ENCODE assay signal across 9 cellular contexts in genomic region chr3:55721716-55722484, GRCh38.
DNase-seq lines count a peak whose midpoint lies in the region; ATAC-seq and TF ChIP-seq lines count a peak whose summit lies in the region.
"Had no signal": no experiment of that assay in that cellular context is flagged by ENCODE, and none has a peak within 500 bp of the region (broad histone marks: within the 10 kb centered on the region; RNA-seq: fewer than 3 reads in every experiment).

No MANE protein-coding gene starts in this region.

- no peak overlapping the region for H3K27ac Mint-ChIP-seq in H9

- H3K4me1 ChIP-seq in H9 (ENCODE audit: insufficient read depth, low read length) (peaks cover 2% of the 10 kb centered on the region; the same call in 1 of the 2 replicates), neuronal stem cell (ENCODE audit: control insufficient read depth in 2 of 2, insufficient read depth in 1 of 2, low read depth in 1 of 2, low read length in 2 of 2) (peaks cover 0 to 21% of the 10 kb centered on the region in 2 donors)

- H3K79me1 ChIP-seq in H9 (ENCODE audit: insufficient read depth, low read depth, low read length, poor library complexity, severe bottlenecking) (no peaks in the 10 kb centered on the region), neuronal stem cell (ENCODE audit: low read depth, low read length) (no peaks in the 10 kb centered on the region)

- H2AK5ac ChIP-seq in H9 (ENCODE audit: insufficient read length, low read length) (no peak overlapping the region), neuronal stem cell (ENCODE audit: low read depth, low read length) (no peak overlapping the region)

- H2BK120ac ChIP-seq in H9 (ENCODE audit: low read depth, low read length, poor library complexity, severe bottlenecking) (no peak overlapping the region), neuronal stem cell (ENCODE audit: low read depth, low read length) (no peak overlapping the region)

- no peaks in the 10 kb centered on the region for H3K36me3 Mint-ChIP-seq in H9 (ENCODE audit: insufficient read depth in 1 of 3, low read depth in 3 of 3)

- H3K79me2 ChIP-seq in H9 (ENCODE audit: insufficient read depth, low read length), result no peaks in the 10 kb centered on the region

- no peak overlapping the region for H3T11ph ChIP-seq in H9 (ENCODE audit: low read length)

- H3K23me2 ChIP-seq in H9 (ENCODE audit: insufficient read length, low read depth, low read length, poor library complexity, severe bottlenecking), result no peaks in the 10 kb centered on the region

- H3K9me3 ChIP-seq in H9 (ENCODE audit: control insufficient read depth, low read depth, low read length), result no peaks in the 10 kb centered on the region
- no peaks in the 10 kb centered on the region for H3K9me3 ChIP-seq in neuronal stem cell (replicated peaks in 1 of 2; ENCODE audit: control insufficient read depth in 2 of 2, insufficient read depth in 1 of 2, low read depth in 1 of 2, low read length in 2 of 2)

- H2BK5ac ChIP-seq in H9 (ENCODE audit: insufficient read length, low read length), result no peak overlapping the region
- no peak overlapping the region for H2BK5ac ChIP-seq in neuronal stem cell (ENCODE audit: low read length)

- intact Hi-C loops in left colon (cut with DNase I, micrococcal nuclease), result loop anchor here in 1 of 2 donors (10.0 kb wide), 1 partner anchor 237 kb away; the partner anchor contains the start of gene WNT5A

- H3K9me3 Mint-ChIP-seq in H9, result no peaks in the 10 kb centered on the region

- H3K4me3 Mint-ChIP-seq in H9, result no peak overlapping the region

- H4K20me1 ChIP-seq in H9 (ENCODE audit: control insufficient read depth, insufficient read depth, insufficient read length), result no peaks in the 10 kb centered on the region

- H3K23ac ChIP-seq in H9 (ENCODE audit: insufficient read length, low read depth, low read length) (no peak overlapping the region), neuronal stem cell (ENCODE audit: low read depth, low read length, poor library complexity) (no peak overlapping the region)

- no CpG with 5 or more reads among the region's 5 CpGs for WGBS in H9 (ENCODE audit: extremely low coverage, insufficient read length, low lambda C conversion rate)
- WGBS in neuronal stem cell (ENCODE audit: extremely low coverage in 2 of 2, insufficient read length in 2 of 2, insufficient replicate concordance in 1 of 2), 2 donors, result no CpG with 5 or more reads among the region's 5 CpGs

- in situ Hi-C loops in astrocyte of the spinal cord (cut with HindIII; ENCODE audit: low sequenced_read_pairs), result no loop called here

- H3K27ac ChIP-seq in H9 (ENCODE audit: insufficient read length, low read depth, low read length), result no peak overlapping the region
- no peak overlapping the region for H3K27ac ChIP-seq in neuronal stem cell (replicated peaks; ENCODE audit: low read length)

- no peaks in the 10 kb centered on the region for H3K27me3 ChIP-seq in H9 (ENCODE audit: insufficient read depth, low read length)
- H3K27me3 ChIP-seq in neuronal stem cell (ENCODE audit: control insufficient read depth in 3 of 3, insufficient read depth in 3 of 3, low read depth in 1 of 3, low read length in 3 of 3), result no peaks in the 10 kb centered on the region

- peaks cover 30 to 32% of the 10 kb centered on the region in 2 experiments for H3K4me1 Mint-ChIP-seq in H9

- no peak overlapping the region for H3K56ac ChIP-seq in H9 (ENCODE audit: insufficient read length, low read depth, low read length)

- DNase-seq in AG09319 (ENCODE audit: extremely low read depth, low read depth), result no peak
- DNase-seq in H9, result no peak
- peak; percentile 48 for DNase-seq in astrocyte of the spinal cord (ENCODE audit: low read depth, low spot score)
- peak in 1 of 2 donors; percentile 28 for DNase-seq in left colon
- no peak for DNase-seq in NCI-H2196 treated with DMSO at 0.1 percent for 48 hours (lab: John Stamatoyannopoulos, UW; ENCODE audit: unreplicated experiment)
- DNase-seq in neuronal stem cell (ENCODE audit: low spot score), result no peak
- no peak for DNase-seq in cerebellar cortex (ENCODE audit: low spot score)
- no peak for DNase-seq in activated effector memory CD4-positive, alpha-beta T cell treated with Interleukin-2 at 50 U/mL for 16 hours
- DNase-seq: NCI-H1694 had no signal

- H3K4me3 ChIP-seq in astrocyte of the spinal cord (ENCODE audit: low read depth, low read length), result no peak overlapping the region
- H3K4me3 ChIP-seq in neuronal stem cell (ENCODE audit: low read length in 2 of 2), result no peak overlapping the region

- H3K36me3 ChIP-seq in neuronal stem cell (replicated peaks in 1 of 2; ENCODE audit: control insufficient read depth in 2 of 2, insufficient read depth in 2 of 2, low read length in 2 of 2), result no peaks in the 10 kb centered on the region

- H4K91ac ChIP-seq in H9 (ENCODE audit: insufficient read length, low read depth, low read length) (no peak overlapping the region), neuronal stem cell (ENCODE audit: low read depth, low read length, poor library complexity) (no peak overlapping the region)

- H3K14ac ChIP-seq in H9 (ENCODE audit: insufficient read depth, low read length) (no peak overlapping the region), neuronal stem cell (ENCODE audit: low read length) (no peak overlapping the region)

- TF ChIP-seq CTCF in AG09319 (IDR thresholded peaks at IDR 0.05; ENCODE audit: low read depth, low read length) (peak; percentile 67), H9 (conservative IDR thresholded peaks at IDR 0.05) (peak; percentile 77), astrocyte of the spinal cord (IDR thresholded peaks at IDR 0.05; ENCODE audit: low read depth, low read length) (peak; percentile 78)

- H2AFZ ChIP-seq in H9 (ENCODE audit: low read length) (no peak overlapping the region), neuronal stem cell (ENCODE audit: low read length) (no peak overlapping the region)

- H2BK15ac ChIP-seq in H9 (ENCODE audit: low read depth, low read length), result no peak overlapping the region
- H2BK15ac ChIP-seq in neuronal stem cell (ENCODE audit: low read length), result no peak overlapping the region

- H3K18ac ChIP-seq in H9 (ENCODE audit: insufficient read length, low read depth, low read length) (no peak overlapping the region), neuronal stem cell (ENCODE audit: low read length) (no peak overlapping the region)

- H2BK12ac ChIP-seq in H9 (ENCODE audit: insufficient read length, low read depth, low read length) (no peak overlapping the region), neuronal stem cell (ENCODE audit: low read length) (no peak overlapping the region)

- H4K8ac ChIP-seq in H9 (replicated peaks; ENCODE audit: insufficient read length, low read depth, low read length) (no peak overlapping the region), neuronal stem cell (ENCODE audit: low read depth, low read length) (no peak overlapping the region)

- H3K9ac ChIP-seq in H9 (ENCODE audit: extremely low read depth, insufficient read length, low read length), result no peak overlapping the region
- H3K9ac ChIP-seq in neuronal stem cell (ENCODE audit: low read depth, low read length, poor library complexity), result no peak overlapping the region

- H3K4me2 ChIP-seq in H9 (ENCODE audit: insufficient read depth, insufficient read length, low read length) (no peak overlapping the region), neuronal stem cell (ENCODE audit: insufficient read depth, low read length, poor library complexity, severe bottlenecking) (no peak overlapping the region)

- H4K5ac ChIP-seq in H9 (ENCODE audit: insufficient read length, low read depth, low read length), result no peak overlapping the region

- no peak overlapping the region for H3K4ac ChIP-seq in H9 (ENCODE audit: low read depth, low read length)
- no peak overlapping the region for H3K4ac ChIP-seq in neuronal stem cell (ENCODE audit: low read length)

- no peak overlapping the region for H2BK20ac ChIP-seq in H9 (ENCODE audit: low read depth, low read length, poor library complexity, severe bottlenecking)

- peak; percentile 68 for ATAC-seq in left colon

- H3K27me3 Mint-ChIP-seq in H9 (ENCODE audit: low read depth), result no peaks in the 10 kb centered on the region
